In the genomic region with DNA sequence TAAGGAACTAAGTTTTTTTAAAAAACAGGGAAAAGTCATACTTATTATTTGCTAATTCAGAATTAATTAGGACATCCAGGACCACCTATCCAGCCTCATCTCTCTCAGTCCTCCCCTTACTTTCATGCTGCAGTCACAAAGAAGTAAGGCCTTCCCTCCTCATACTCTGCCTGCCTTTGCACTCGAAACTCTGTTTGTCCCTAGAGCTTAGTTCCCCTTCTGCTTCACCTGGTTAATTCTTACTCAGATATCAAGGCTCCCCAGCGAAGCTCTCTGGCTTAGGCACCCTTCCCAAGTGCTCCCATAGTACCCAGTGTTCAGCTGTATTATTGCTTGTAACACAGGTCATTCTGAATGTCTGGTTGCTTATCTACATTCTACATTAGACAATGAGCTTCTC, we compare ENCODE assay signal across 17 cellular contexts.
"Had no signal": no experiment of that assay in that cellular context is flagged by ENCODE, and none has a peak within 500 bp of the region (broad histone marks: within the 10 kb centered on the region; RNA-seq: fewer than 3 reads in every experiment).

No MANE protein-coding gene starts in this region.

- H3K27ac ChIP-seq: coronary artery, psoas muscle, upper lobe of right lung had no signal

- H3K27me3 ChIP-seq: upper lobe of right lung had no signal

- H3K4me1 ChIP-seq: psoas muscle, upper lobe of right lung had no signal

- DNase-seq: activated CD4-positive, alpha-beta T cell treated with anti-CD3 and anti-CD28 coated beads for 48 hours; activated CD8-positive, alpha-beta memory T cell treated with anti-CD3 and anti-CD28 coated beads, Interleukin-2, amount 50 U/mL, for 48 hours; activated CD8-positive, alpha-beta T cell treated with anti-CD3 and anti-CD28 coated beads, Interleukin-2, amount 10 ng/mL, durations not matched to agents 7 days and 5 days; activated naive CD4-positive, alpha-beta T cell; activated naive CD8-positive, alpha-beta T cell treated with anti-CD3 and anti-CD28 coated beads, Interleukin-2, amount 50 U/mL, for 24 hours; effector CD8-positive, alpha-beta T cell; foreskin melanocyte; head of caudate nucleus; left colon; mucosa of descending colon; natural killer cell; psoas muscle; stimulated activated CD4-positive, alpha-beta T cell treated with anti-CD3 and anti-CD28 coated beads, Interleukin-2, amount 100 ng/mL, for 48 hours; T-helper 9 cell; upper lobe of right lung had no signal

- H3K36me3 ChIP-seq: upper lobe of right lung had no signal

- H3K4me3 ChIP-seq: coronary artery, mucosa of descending colon, psoas muscle, upper lobe of right lung had no signal

- H3K9me3 ChIP-seq: mucosa of descending colon, psoas muscle, upper lobe of right lung had no signal

- ATAC-seq: activated CD8-positive, alpha-beta T cell treated with anti-CD3 and anti-CD28 coated beads, Interleukin-2, amount 10 ng/mL, durations not matched to agents 7 days and 5 days; activated naive CD8-positive, alpha-beta T cell treated with anti-CD3 and anti-CD28 coated beads, Interleukin-2, amount 50 U/mL, for 24 hours; left colon; mucosa of descending colon; natural killer cell; psoas muscle; upper lobe of right lung; WTC11 had no signal
